Comparison of ENCODE assay signal across 8 cellular contexts in genomic region chr15:58521293-58521991, GRCh38.
DNase-seq lines count a peak whose midpoint lies in the region; ATAC-seq and TF ChIP-seq lines count a peak whose summit lies in the region.

No MANE protein-coding gene starts in this region.

- H3K9me3 ChIP-seq in A673 (ENCODE audit: low read depth, low read length, poor library complexity, severe bottlenecking) = no peaks in the 10 kb centered on the region
- H3K9me3 ChIP-seq in IMR-90 (ENCODE audit: control insufficient read depth, insufficient read depth, low read length) = no peaks in the 10 kb centered on the region

- peaks cover 41% of the 10 kb centered on the region for H3K4me1 Mint-ChIP-seq in stimulated activated effector memory CD8-positive, alpha-beta T cell treated with anti-CD3 and anti-CD28 coated beads, Interleukin-12 subunit alpha, Interleukin-12 subunit beta, amount 100 ng/mL, for 72 hours

- peak overlapping the region; percentile 54 to 90; a peak in 3 of 4 replicates for H4K8ac ChIP-seq in IMR-90 (ENCODE audit: low read depth in 2 of 2, low read length in 2 of 2)

- peak overlapping the region; percentile 78 for H4K91ac ChIP-seq in IMR-90 (ENCODE audit: insufficient read depth, low read depth, low read length)

- H4K5ac ChIP-seq in IMR-90 (ENCODE audit: low read depth, low read length) = peak overlapping the region; percentile 27; the same call in 1 of the 2 replicates

- DNase-seq in A673 (ENCODE audit: low spot score) (peak; percentile 76), IMR-90 (peak; percentile 84), amygdala (lab: John Stamatoyannopoulos, UW) (peak in 34 of 56 donors; percentile 13 to 70 (median 37)), iPS DF 19.7 (ENCODE audit: low read depth, low spot score) (peak; percentile 7), DMS79 (lab: John Stamatoyannopoulos, UW) (no peak), T-helper 2 cell (no peak), NCI-H1092 treated with DMSO at 0.1 percent for 48 hours (lab: John Stamatoyannopoulos, UW) (no peak)
- DNase-seq in stimulated activated effector memory CD8-positive, alpha-beta T cell treated with anti-CD3 and anti-CD28 coated beads, Interleukin-12 subunit alpha, Interleukin-12 subunit beta, amount 100 ng/mL, for 72 hours (ENCODE audit: low spot score in 2 of 2) = no peak

- H3K56ac ChIP-seq in IMR-90 (ENCODE audit: extremely low read depth, insufficient read depth, low read length) = no peak overlapping the region

- H3K9me1 ChIP-seq in IMR-90 (ENCODE audit: insufficient read depth, low read length) = peaks cover 18% of the 10 kb centered on the region

- intact Hi-C loops in A673 (cut with micrococcal nuclease; ENCODE audit: unreplicated experiment) = no loop called here
- intact Hi-C loops in IMR-90 (cut with micrococcal nuclease) = no loop called here

- no peak overlapping the region for H3K4me2 ChIP-seq in IMR-90 (ENCODE audit: low read depth, low read length)

- CTCF ChIA-PET in A673 (lab: Charles Lee) (interaction anchor here (0.6 to 0.7 kb wide), 2 partner anchors 14 to 250 kb away, joined by 3 read pairs; partner anchors contain the start of gene MINDY2), IMR-90 (lab: Yijun Ruan, JAX) (no interaction called here)

- peaks cover 5% of the 10 kb centered on the region for H3K36me3 Mint-ChIP-seq in stimulated activated effector memory CD8-positive, alpha-beta T cell treated with anti-CD3 and anti-CD28 coated beads, Interleukin-12 subunit alpha, Interleukin-12 subunit beta, amount 100 ng/mL, for 72 hours

- dilution Hi-C loops in IMR-90 (cut with HindIII; ENCODE audit: low sequenced_read_pairs, unreplicated experiment) = no loop called here

- H3K14ac ChIP-seq in IMR-90 (replicated peaks; ENCODE audit: low read depth, low read length) = peak overlapping the region; percentile 80

- peaks cover 20% of the 10 kb centered on the region for H3K4me1 ChIP-seq in A673 (ENCODE audit: insufficient read depth, low read length, poor library complexity, severe bottlenecking)
- peaks cover 8% of the 10 kb centered on the region for H3K4me1 ChIP-seq in IMR-90 (ENCODE audit: control insufficient read depth, insufficient read depth, low read length)

- H3K4ac ChIP-seq in IMR-90 (ENCODE audit: low read depth, low read length) = peak overlapping the region; percentile 77

- no TSS peak for BruUV-seq in A673 (replicated peaks; lab: Mats Ljungman, UMichigan)
- BruUV-seq in IMR-90 (replicated peaks; lab: Mats Ljungman, UMichigan) = no TSS peak

- peak overlapping the region; percentile 89 for H2BK120ac ChIP-seq in IMR-90 (ENCODE audit: low read depth, low read length)

- peak overlapping the region; percentile 78 for H2BK20ac ChIP-seq in IMR-90 (ENCODE audit: low read depth, low read length)

- no peaks in the 10 kb centered on the region for H4K20me1 ChIP-seq in IMR-90 (ENCODE audit: insufficient read depth, low read length)

- TF ChIP-seq CTCF in A673 (conservative IDR thresholded peaks at IDR 0.05; ENCODE audit: low read depth, low read length) = no peak
- TF ChIP-seq CTCF in IMR-90 (conservative IDR thresholded peaks at IDR 0.05; ENCODE audit: low read depth, low read length) = no peak

- TF ChIP-seq RAD21 in IMR-90 (IDR thresholded peaks at IDR 0.05; ENCODE audit: low read length) = 0 out of 2 replicates have a peak, but pooled peaks have one; percentile 9

- no peaks in the 10 kb centered on the region for H3K27me3 ChIP-seq in A673 (replicated peaks; ENCODE audit: insufficient read depth, low read depth, low read length, poor library complexity)
- no peaks in the 10 kb centered on the region for H3K27me3 ChIP-seq in IMR-90 (ENCODE audit: control insufficient read depth, insufficient read depth, low read length)

- H2BK15ac ChIP-seq in IMR-90 (ENCODE audit: low read depth, low read length) = peak overlapping the region; percentile 92

- peak overlapping the region; percentile 89 for H2AK9ac ChIP-seq in IMR-90 (replicated peaks; ENCODE audit: low read depth, low read length, poor library complexity)

- H2AK5ac ChIP-seq in IMR-90 (ENCODE audit: low read depth, low read length) = peak overlapping the region; percentile 96

- in situ Hi-C loops in IMR-90 (cut with MboI; ENCODE audit: low sequenced_read_pairs) = no loop called here

- POLR2A ChIA-PET in A673 (lab: Charles Lee; ENCODE audit: low non-redundant PET) (no interaction called here), IMR-90 (lab: Charles Lee; ENCODE audit: unreplicated experiment) (no interaction called here)

- peak overlapping the region; percentile 21 for H2BK5ac ChIP-seq in IMR-90 (ENCODE audit: low read depth, low read length, poor library complexity, severe bottlenecking)

- TF ChIP-seq POLR2A in IMR-90 (IDR thresholded peaks at IDR 0.05; ENCODE audit: low read depth, low read length) = no peak

- H3K4me3 Mint-ChIP-seq in stimulated activated effector memory CD8-positive, alpha-beta T cell treated with anti-CD3 and anti-CD28 coated beads, Interleukin-12 subunit alpha, Interleukin-12 subunit beta, amount 100 ng/mL, for 72 hours = no peak overlapping the region

- ATAC-seq in IMR-90 (ENCODE audit: low read depth) = peak; percentile 87
- ATAC-seq in stimulated activated effector memory CD8-positive, alpha-beta T cell treated with anti-CD3 and anti-CD28 coated beads, Interleukin-12 subunit alpha, Interleukin-12 subunit beta, amount 100 ng/mL, for 72 hours = no peak

- H3K9me3 Mint-ChIP-seq in stimulated activated effector memory CD8-positive, alpha-beta T cell treated with anti-CD3 and anti-CD28 coated beads, Interleukin-12 subunit alpha, Interleukin-12 subunit beta, amount 100 ng/mL, for 72 hours = peaks cover 4% of the 10 kb centered on the region

- H3K27ac Mint-ChIP-seq in stimulated activated effector memory CD8-positive, alpha-beta T cell treated with anti-CD3 and anti-CD28 coated beads, Interleukin-12 subunit alpha, Interleukin-12 subunit beta, amount 100 ng/mL, for 72 hours = peak overlapping the region; percentile 45

- 59% methylated on average over 8 of the region's 13 CpGs; no CpG with 5 or more reads in 1 of the 2 experiments for WGBS in IMR-90 (ENCODE audit: extremely low coverage in 2 of 2, insufficient read length in 1 of 2), 2 experiments

- H3K4me3 ChIP-seq in A673 (ENCODE audit: low read depth, low read length, poor library complexity, severe bottlenecking) = no peak overlapping the region
- no peak overlapping the region for H3K4me3 ChIP-seq in IMR-90 (ENCODE audit: insufficient read depth, low read depth, low read length)

- H3K23ac ChIP-seq in IMR-90 (ENCODE audit: low read depth, low read length) = no peak overlapping the region

- no peaks in the 10 kb centered on the region for H3K79me1 ChIP-seq in IMR-90 (ENCODE audit: low read depth in 1 of 2, low read length in 2 of 2)

- no peak overlapping the region for H3K9ac ChIP-seq in IMR-90 (ENCODE audit: low read depth, low read length)

- no peak overlapping the region for H3K27ac ChIP-seq in A673 (ENCODE audit: low read depth, low read length, poor library complexity, severe bottlenecking)
- no peak overlapping the region; the same call in 1 of the 2 replicates for H3K27ac ChIP-seq in IMR-90 (ENCODE audit: insufficient read depth, low read length)

- H3K18ac ChIP-seq in IMR-90 (ENCODE audit: low read depth, low read length) = peak overlapping the region; percentile 43; the same call in 1 of the 2 replicates

- H2AFZ ChIP-seq in IMR-90 (replicated peaks; ENCODE audit: low read length, poor library complexity) = peak overlapping the region; percentile 91

- no peaks in the 10 kb centered on the region for H3K36me3 ChIP-seq in A673 (ENCODE audit: insufficient read depth, low read length, poor library complexity, severe bottlenecking)
- no peaks in the 10 kb centered on the region for H3K36me3 ChIP-seq in IMR-90 (ENCODE audit: control insufficient read depth, insufficient read depth, low read length)

TF ChIP-seq in IMR-90, 13 proteins besides CTCF, POLR2A, EP300 and RAD21:
- TF ChIP-seq MAFK (IDR thresholded peaks at IDR 0.05; ENCODE audit: low read depth, low read length) (no peak), MXI1 (IDR thresholded peaks at IDR 0.05; ENCODE audit: borderline replicate concordance, low read depth, low read length) (no peak), RCOR1 (IDR thresholded peaks at IDR 0.05; ENCODE audit: insufficient replicate concordance, low read length) (no peak), BHLHE40 (IDR thresholded peaks at IDR 0.05; ENCODE audit: low read depth, low read length) (no peak), NFE2L2 (IDR thresholded peaks at IDR 0.05; ENCODE audit: low read depth, low read length) (no peak), SMC3 (IDR thresholded peaks at IDR 0.05; ENCODE audit: low read depth, low read length) (no peak), RFX5 (IDR thresholded peaks at IDR 0.05; ENCODE audit: low read depth, low read length) (no peak), ELK1 (IDR thresholded peaks at IDR 0.05; ENCODE audit: borderline replicate concordance, low read depth, low read length) (no peak), CHD1 (IDR thresholded peaks at IDR 0.05; ENCODE audit: low read depth, low read length) (no peak), FOS (IDR thresholded peaks at IDR 0.05; ENCODE audit: low read depth, low read length) (peak; percentile 54), CEBPB (IDR thresholded peaks at IDR 0.05; ENCODE audit: low read depth, low read length) (no peak), MAZ (IDR thresholded peaks at IDR 0.05; ENCODE audit: borderline replicate concordance, low read depth, low read length) (peak; percentile 48; the same call in 1 of the 2 replicates)
- TF ChIP-seq, protein P1, sequence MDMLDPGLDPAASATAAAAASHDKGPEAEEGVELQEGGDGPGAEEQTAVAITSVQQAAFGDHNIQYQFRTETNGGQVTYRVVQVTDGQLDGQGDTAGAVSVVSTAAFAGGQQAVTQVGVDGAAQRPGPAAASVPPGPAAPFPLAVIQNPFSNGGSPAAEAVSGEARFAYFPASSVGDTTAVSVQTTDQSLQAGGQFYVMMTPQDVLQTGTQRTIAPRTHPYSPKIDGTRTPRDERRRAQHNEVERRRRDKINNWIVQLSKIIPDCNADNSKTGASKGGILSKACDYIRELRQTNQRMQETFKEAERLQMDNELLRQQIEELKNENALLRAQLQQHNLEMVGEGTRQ (IDR thresholded peaks at IDR 0.05; ENCODE audit: low read depth, low read length) = no peak

Comparison
In these comparisons a context has a peak if more than half of its experiments do, and no peak if none do; other contexts are left out.
1. DNase-seq: peak in A673 (single experiment), IMR-90 (single experiment), amygdala (34 of 56) and iPS DF 19.7 (single experiment); none in stimulated activated effector memory CD8-positive, alpha-beta T cell treated with anti-CD3 and anti-CD28 coated beads, Interleukin-12 subunit alpha, Interleukin-12 subunit beta, amount 100 ng/mL, for 72 hours (0 of 2), DMS79 (single experiment), T-helper 2 cell (0 of 5) and NCI-H1092 treated with DMSO at 0.1 percent for 48 hours (single experiment).